Comparison of ENCODE assay signal across 20 cellular contexts in the genomic region with DNA sequence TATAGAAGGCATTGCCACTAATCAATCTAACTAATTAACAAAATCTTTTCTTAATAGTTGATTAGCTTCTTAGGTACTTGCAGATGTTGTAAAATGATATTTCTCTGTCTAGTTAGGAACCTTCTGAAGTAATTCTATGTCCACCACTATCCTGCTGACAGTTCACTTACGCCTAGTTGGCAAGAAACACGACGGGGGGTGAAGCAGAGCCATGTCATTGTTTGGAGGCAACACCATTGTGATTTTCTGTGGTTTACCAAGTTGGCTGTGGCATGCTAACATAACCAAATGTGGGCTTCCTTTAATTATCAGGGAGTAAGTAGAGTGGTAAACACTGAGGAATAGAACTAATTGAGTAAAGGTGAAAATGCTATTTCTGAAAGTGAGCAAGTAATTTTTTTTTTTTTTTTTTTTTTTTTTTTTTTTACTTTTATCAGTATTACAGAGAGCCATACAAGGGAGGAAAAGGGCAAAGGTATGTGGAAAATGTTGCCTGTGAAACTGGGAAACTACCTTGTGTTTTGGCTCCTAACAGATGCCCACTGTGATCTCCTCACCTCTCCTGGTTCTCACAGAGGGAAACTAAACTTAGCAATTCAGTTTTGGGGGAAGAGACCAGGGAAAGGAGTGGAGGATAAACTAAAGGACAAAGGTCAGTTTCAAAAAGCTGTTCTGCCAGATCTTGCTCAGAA.
A peak's percentile ranks its signal among the peaks of the same experiment; 100 is the strongest.
DNase-seq lines count a peak whose midpoint lies in the region; ATAC-seq, FAIRE-seq and TF ChIP-seq lines count a peak whose summit lies in the region.
"Had no signal": no experiment of that assay in that cellular context is flagged by ENCODE, and none has a peak within 500 bp of the region (broad histone marks: within the 10 kb centered on the region; RNA-seq: fewer than 3 reads in every experiment).

No MANE protein-coding gene starts in this region.

- no peaks in the 10 kb centered on the region for H3K36me3 ChIP-seq in rectal smooth muscle tissue (ENCODE audit: control insufficient read depth, insufficient read depth, low read length)
- no peaks in the 10 kb centered on the region for H3K36me3 ChIP-seq in mucosa of descending colon (ENCODE audit: low read depth)
- H3K36me3 ChIP-seq: Peyer's patch had no signal

- intact Hi-C loops in mucosa of descending colon (cut with DNase I, micrococcal nuclease), result no loop called here

- peak overlapping the region; percentile 64 for H3K27ac ChIP-seq in rectal smooth muscle tissue (ENCODE audit: low read depth, low read length)

- peaks cover 2% of the 10 kb centered on the region for H3K27me3 Mint-ChIP-seq in HFFc6 (ENCODE audit: insufficient read depth)
- H3K27me3 Mint-ChIP-seq: activated CD4-positive, alpha-beta T cell treated with anti-CD3 and anti-CD28 coated beads, Interleukin-2, amount 10 ng/mL, durations not matched to agents 24 days and 14 days had no signal

- peaks cover 67% of the 10 kb centered on the region for H3K4me1 Mint-ChIP-seq in HFFc6 (ENCODE audit: low read depth)
- H3K4me1 Mint-ChIP-seq: activated CD4-positive, alpha-beta T cell treated with anti-CD3 and anti-CD28 coated beads, Interleukin-2, amount 10 ng/mL, durations not matched to agents 24 days and 14 days; naive thymus-derived CD8-positive, alpha-beta T cell had no signal

- H3K4me3 ChIP-seq in rectal smooth muscle tissue (ENCODE audit: low read length) (no peak overlapping the region), mucosa of descending colon (no peak overlapping the region)
- H3K4me3 ChIP-seq: Peyer's patch had no signal

- H3K27me3 ChIP-seq in rectal smooth muscle tissue (ENCODE audit: control insufficient read depth, insufficient read depth, low read length), result no peaks in the 10 kb centered on the region
- H3K27me3 ChIP-seq: Peyer's patch had no signal

- no peak for FAIRE-seq in RCC 7860 (lab: Jason Lieb, UNC)
- FAIRE-seq in islet of Langerhans (lab: Jason Lieb, UNC), result peak; percentile 85

- H3K36me3 Mint-ChIP-seq in HFFc6 (ENCODE audit: low read depth), result peaks cover 38% of the 10 kb centered on the region
- H3K36me3 Mint-ChIP-seq: CD14-positive monocyte; naive thymus-derived CD8-positive, alpha-beta T cell had no signal

- H3K9ac ChIP-seq in rectal smooth muscle tissue (ENCODE audit: low read length), result no peak overlapping the region

- peak overlapping the region; percentile 37 for H3K4me3 Mint-ChIP-seq in HFFc6
- H3K4me3 Mint-ChIP-seq: activated CD4-positive, alpha-beta T cell treated with anti-CD3 and anti-CD28 coated beads, Interleukin-2, amount 10 ng/mL, durations not matched to agents 24 days and 14 days; activated T-cell treated with anti-CD3 and anti-CD28 coated beads, Interleukin-2, amount 50 U/mL, for 72 hours; CD14-positive monocyte; immature natural killer cell; naive thymus-derived CD8-positive, alpha-beta T cell; stimulated activated naive CD8-positive, alpha-beta T cell treated with anti-CD3 and anti-CD28 coated beads, Interleukin-15, Interleukin-2, amounts not matched to agents 100 ng/mL and 50 ng/mL, for 24 hours had no signal

- no peaks in the 10 kb centered on the region for H3K9me3 Mint-ChIP-seq in HFFc6
- H3K9me3 Mint-ChIP-seq: activated CD4-positive, alpha-beta T cell treated with anti-CD3 and anti-CD28 coated beads, Interleukin-2, amount 10 ng/mL, durations not matched to agents 24 days and 14 days; activated T-cell treated with anti-CD3 and anti-CD28 coated beads, Interleukin-2, amount 50 U/mL, for 72 hours; stimulated activated naive CD8-positive, alpha-beta T cell treated with anti-CD3 and anti-CD28 coated beads, Interleukin-15, Interleukin-2, amounts not matched to agents 100 ng/mL and 50 ng/mL, for 24 hours had no signal

- peak overlapping the region; percentile 62 for H3K27ac Mint-ChIP-seq in HFFc6
- H3K27ac Mint-ChIP-seq: activated CD4-positive, alpha-beta T cell treated with anti-CD3 and anti-CD28 coated beads, Interleukin-2, amount 10 ng/mL, durations not matched to agents 24 days and 14 days; activated T-cell treated with anti-CD3 and anti-CD28 coated beads, Interleukin-2, amount 50 U/mL, for 72 hours; CD14-positive monocyte; immature natural killer cell; naive thymus-derived CD8-positive, alpha-beta T cell; stimulated activated naive CD8-positive, alpha-beta T cell treated with anti-CD3 and anti-CD28 coated beads, Interleukin-15, Interleukin-2, amounts not matched to agents 100 ng/mL and 50 ng/mL, for 24 hours had no signal

- no peaks in the 10 kb centered on the region for H3K9me3 ChIP-seq in mucosa of descending colon
- H3K9me3 ChIP-seq: Peyer's patch had no signal

- TF ChIP-seq CTCF in HFFc6 (IDR thresholded peaks at IDR 0.05), result no peak
- TF ChIP-seq CTCF in mucosa of descending colon (IDR thresholded peaks at IDR 0.05), result no peak

- H3K4me1 ChIP-seq in rectal smooth muscle tissue (ENCODE audit: control insufficient read depth, insufficient read depth, low read length), result peaks cover 46% of the 10 kb centered on the region
- H3K4me1 ChIP-seq in mucosa of descending colon (ENCODE audit: low read depth), result no peaks in the 10 kb centered on the region
- H3K4me1 ChIP-seq: Peyer's patch had no signal

- ATAC-seq in mucosa of descending colon, result no peak
- ATAC-seq: activated T-cell treated with anti-CD3 and anti-CD28 coated beads, Interleukin-2, amount 50 U/mL, for 72 hours; naive thymus-derived CD8-positive, alpha-beta T cell had no signal

- DNase-seq in HFFc6 (no peak), RCC 7860 (ENCODE audit: low spot score) (peak; percentile 16), mucosa of descending colon (no peak), glomerular visceral epithelial cell (ENCODE audit: extremely low spot score) (no peak), NCI-H1092 (lab: John Stamatoyannopoulos, UW) (no peak), T-helper 1 cell (no peak)
- DNase-seq: activated CD4-positive, alpha-beta T cell treated with anti-CD3 and anti-CD28 coated beads, Interleukin-2, amount 10 ng/mL, durations not matched to agents 24 days and 14 days; activated T-cell treated with anti-CD3 and anti-CD28 coated beads, Interleukin-2, amount 50 U/mL, for 72 hours; amniotic stem cell; dermis blood vessel endothelial cell; GOT3; immature natural killer cell; naive thymus-derived CD8-positive, alpha-beta T cell; NCI-H510A; Peyer's patch; T-helper 2 cell had no signal
